ENCODE assay signal across 8 cellular contexts in the genomic region with DNA sequence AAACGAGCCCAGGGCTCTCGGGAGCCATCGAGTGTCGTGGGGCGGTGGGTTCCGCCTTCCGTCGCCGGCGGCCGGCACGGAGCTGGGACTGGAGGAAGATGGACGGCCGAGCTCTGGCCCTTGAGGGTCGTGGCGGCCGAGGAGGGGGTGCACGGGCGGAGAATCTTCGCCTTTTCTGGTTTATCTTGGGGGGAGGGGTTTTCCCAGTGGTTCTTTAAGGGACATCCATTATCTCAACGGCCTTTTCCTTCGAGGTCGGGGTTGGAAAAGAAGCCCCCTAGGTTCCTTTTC. TPM values are rescaled to one million over a fixed set of nuclear protein-coding genes. Genes with fewer than 3 reads are reported as not detected.
DNase-seq lines count a peak whose midpoint lies in the region; ATAC-seq and TF ChIP-seq lines count a peak whose summit lies in the region.

No MANE protein-coding gene starts in this region.

- H2AFZ ChIP-seq in IMR-90 (replicated peaks; ENCODE audit: low read length, poor library complexity) = peak overlapping the region; percentile 97

- H3K23ac ChIP-seq in IMR-90 (ENCODE audit: low read depth, low read length) = peak overlapping the region; percentile 43

- peak overlapping the region; percentile 89 for H3K9ac ChIP-seq in IMR-90 (ENCODE audit: low read depth, low read length)

- H3K4me3 ChIP-seq in IMR-90 (ENCODE audit: insufficient read depth, low read depth, low read length) = peak overlapping the region; percentile 67
- H3K4me3 ChIP-seq in mucosa of descending colon = peak overlapping the region; percentile 78

- no peak overlapping the region for H2BK15ac ChIP-seq in IMR-90 (ENCODE audit: low read depth, low read length)

- H3K4me1 ChIP-seq in IMR-90 (ENCODE audit: control insufficient read depth, insufficient read depth, low read length) = no peaks in the 10 kb centered on the region
- peaks cover 7% of the 10 kb centered on the region for H3K4me1 ChIP-seq in mucosa of descending colon (ENCODE audit: low read depth)

- no peak for TF ChIP-seq POLR2A in IMR-90 (IDR thresholded peaks at IDR 0.05; ENCODE audit: low read depth, low read length)

- TF ChIP-seq CTCF in IMR-90 (conservative IDR thresholded peaks at IDR 0.05; ENCODE audit: low read depth, low read length) = no peak
- no peak for TF ChIP-seq CTCF in mucosa of descending colon (IDR thresholded peaks at IDR 0.05)

- in situ Hi-C loops in IMR-90 (cut with MboI; ENCODE audit: low sequenced_read_pairs) = no loop called here

- H3K27ac ChIP-seq in IMR-90 (ENCODE audit: insufficient read depth, low read length) = peak overlapping the region; percentile 79

- peak overlapping the region; percentile 51 for H2BK5ac ChIP-seq in IMR-90 (ENCODE audit: low read depth, low read length, poor library complexity, severe bottlenecking)

- POLR2A ChIA-PET in IMR-90 (lab: Charles Lee; ENCODE audit: unreplicated experiment) = no interaction called here

- H4K20me1 ChIP-seq in IMR-90 (ENCODE audit: insufficient read depth, low read length) = no peaks in the 10 kb centered on the region; the same call in 1 of the 2 replicates

- peak overlapping the region; percentile 96 for H3K4me2 ChIP-seq in IMR-90 (ENCODE audit: low read depth, low read length)

- H3K56ac ChIP-seq in IMR-90 (ENCODE audit: extremely low read depth, insufficient read depth, low read length) = peak overlapping the region; percentile 91

- H3K79me1 ChIP-seq in IMR-90 (ENCODE audit: low read depth in 1 of 2, low read length in 2 of 2) = peaks cover 10 to 38% of the 10 kb centered on the region in 2 experiments; a peak in 3 of 4 replicates

- H2BK20ac ChIP-seq in IMR-90 (ENCODE audit: low read depth, low read length) = no peak overlapping the region

- H3K27me3 ChIP-seq in IMR-90 (ENCODE audit: control insufficient read depth, insufficient read depth, low read length) = no peaks in the 10 kb centered on the region

- H3K27me3 Mint-ChIP-seq in central memory CD8-positive, alpha-beta T cell = no peaks in the 10 kb centered on the region

- no peaks in the 10 kb centered on the region for H3K9me3 Mint-ChIP-seq in central memory CD8-positive, alpha-beta T cell

- CTCF ChIA-PET in IMR-90 (lab: Yijun Ruan, JAX) = no interaction called here

- dilution Hi-C loops in IMR-90 (cut with HindIII; ENCODE audit: low sequenced_read_pairs, unreplicated experiment) = no loop called here

- H4K91ac ChIP-seq in IMR-90 (ENCODE audit: insufficient read depth, low read depth, low read length) = peak overlapping the region; percentile 77

- H4K8ac ChIP-seq in IMR-90 (ENCODE audit: low read depth in 2 of 2, low read length in 2 of 2) = peak overlapping the region; percentile 0 to 87; a peak in 2 of 4 replicates

- intact Hi-C loops in IMR-90 (cut with micrococcal nuclease) = loop anchor here (2.0 to 5.0 kb wide), 5 partner anchors 54 to 314 kb away; a partner anchor contains a TSS
- intact Hi-C loops in mucosa of descending colon (cut with DNase I, micrococcal nuclease) = no loop called here

- no peak for DNase-seq in IMR-90
- DNase-seq in central memory CD8-positive, alpha-beta T cell (ENCODE audit: low spot score in 2 of 2) = no peak
- peak in 1 of 3 donors; percentile 66 for DNase-seq in mucosa of descending colon
- DNase-seq in NK-92 treated with Interleukin-12 subunit alpha and Interleukin-12 subunit beta, amount 100 ng/mL, for 24 hours (lab: John Stamatoyannopoulos, UW) = no peak
- no peak for DNase-seq in cerebellum (ENCODE audit: low spot score)

- H3K4me1 Mint-ChIP-seq in central memory CD8-positive, alpha-beta T cell = peaks cover 20% of the 10 kb centered on the region

- no CpG with 5 or more reads among the region's 23 CpGs for whole genome bisulfite sequencing in IMR-90 (ENCODE audit: extremely low coverage in 2 of 2, insufficient read length in 1 of 2), 2 experiments

- ATAC-seq in GM19328 (IDR thresholded peaks at IDR 0.05; ENCODE audit: unreplicated experiment) (peak; percentile 14), IMR-90 (ENCODE audit: low read depth) (peak; percentile 38), mucosa of descending colon (no peak), GM21737 (IDR thresholded peaks at IDR 0.05; ENCODE audit: unreplicated experiment) (no peak), HG03565 (IDR thresholded peaks at IDR 0.05; ENCODE audit: unreplicated experiment) (no peak)
- no peak for ATAC-seq in central memory CD8-positive, alpha-beta T cell (replicated peaks; ENCODE audit: extremely low read depth, poor library complexity, severe bottlenecking)

- H3K14ac ChIP-seq in IMR-90 (replicated peaks; ENCODE audit: low read depth, low read length) = peak overlapping the region; percentile 98

- peak overlapping the region; percentile 91 for H3K4me3 Mint-ChIP-seq in central memory CD8-positive, alpha-beta T cell

- peak overlapping the region; percentile 96 for H2AK9ac ChIP-seq in IMR-90 (replicated peaks; ENCODE audit: low read depth, low read length, poor library complexity)

- H3K9me3 ChIP-seq in IMR-90 (ENCODE audit: control insufficient read depth, insufficient read depth, low read length) = no peaks in the 10 kb centered on the region
- no peaks in the 10 kb centered on the region for H3K9me3 ChIP-seq in mucosa of descending colon

- peak overlapping the region; percentile 8; the same call in 1 of the 2 replicates for H3K18ac ChIP-seq in IMR-90 (ENCODE audit: low read depth, low read length)

- peaks cover 41% of the 10 kb centered on the region for H3K36me3 Mint-ChIP-seq in central memory CD8-positive, alpha-beta T cell (ENCODE audit: insufficient read depth)

- peak overlapping the region; percentile 88 for H3K4ac ChIP-seq in IMR-90 (ENCODE audit: low read depth, low read length)

- peaks cover 24% of the 10 kb centered on the region for H3K36me3 ChIP-seq in IMR-90 (ENCODE audit: control insufficient read depth, insufficient read depth, low read length)
- no peaks in the 10 kb centered on the region for H3K36me3 ChIP-seq in mucosa of descending colon (ENCODE audit: low read depth)

- H3K9me1 ChIP-seq in IMR-90 (ENCODE audit: insufficient read depth, low read length) = no peaks in the 10 kb centered on the region

- H2AK5ac ChIP-seq in IMR-90 (ENCODE audit: low read depth, low read length) = peak overlapping the region; percentile 68

- peak overlapping the region; percentile 97 for H3K27ac Mint-ChIP-seq in central memory CD8-positive, alpha-beta T cell (ENCODE audit: low read depth)

- peak overlapping the region; percentile 27; the same call in 1 of the 2 replicates for H4K5ac ChIP-seq in IMR-90 (ENCODE audit: low read depth, low read length)

- no peak for TF ChIP-seq RAD21 in IMR-90 (IDR thresholded peaks at IDR 0.05; ENCODE audit: low read length)

- H2BK120ac ChIP-seq in IMR-90 (ENCODE audit: low read depth, low read length) = peak overlapping the region; percentile 13; the same call in 1 of the 2 replicates

- no TSS peak for BruUV-seq in IMR-90 (replicated peaks; lab: Mats Ljungman, UMichigan)

TF ChIP-seq in IMR-90, 13 proteins besides CTCF, POLR2A, EP300 and RAD21:
- no peak for TF ChIP-seq FOS (IDR thresholded peaks at IDR 0.05; ENCODE audit: low read depth, low read length)
- TF ChIP-seq CEBPB (IDR thresholded peaks at IDR 0.05; ENCODE audit: low read depth, low read length) = no peak
- TF ChIP-seq MAFK (IDR thresholded peaks at IDR 0.05; ENCODE audit: low read depth, low read length) = no peak
- no peak for TF ChIP-seq CHD1 (IDR thresholded peaks at IDR 0.05; ENCODE audit: low read depth, low read length)

RNA-seq across cellular contexts. Expression of a gene that starts 0.6 kb away (rescaled TPM):
- 46.1 and 60.8 TPM in 2 replicates for total RNA-seq in IMR-90 (2012; rRNA removed)
- polyA plus RNA-seq in IMR-90 (2012; rRNA removed) = 35.1 and 38.6 TPM in 2 replicates
- 11.8 and 12.2 TPM in 2 replicates for polyA plus RNA-seq in IMR-90 (2012; cell fraction: cytosol; rRNA removed)
- 28.2 and 114 TPM in 2 replicates for polyA plus RNA-seq in IMR-90 (2012; cell fraction: nucleus; rRNA removed; ENCODE audit: low replicate concordance)
- total RNA-seq in mucosa of descending colon = 10 to 100 TPM; 45.6 to 58.2 (median 49.1) TPM
- total RNA-seq in cerebellum = 52.4 TPM

Comparison
In these comparisons a context has a peak if more than half of its experiments do, and no peak if none do; other contexts are left out.
1. ATAC-seq: peak in GM19328 (single experiment) and IMR-90 (single experiment); none in central memory CD8-positive, alpha-beta T cell (single experiment), mucosa of descending colon (single experiment), GM21737 (single experiment) and HG03565 (single experiment).